Comparison of ENCODE assay signal across 18 cellular contexts in the genomic region with DNA sequence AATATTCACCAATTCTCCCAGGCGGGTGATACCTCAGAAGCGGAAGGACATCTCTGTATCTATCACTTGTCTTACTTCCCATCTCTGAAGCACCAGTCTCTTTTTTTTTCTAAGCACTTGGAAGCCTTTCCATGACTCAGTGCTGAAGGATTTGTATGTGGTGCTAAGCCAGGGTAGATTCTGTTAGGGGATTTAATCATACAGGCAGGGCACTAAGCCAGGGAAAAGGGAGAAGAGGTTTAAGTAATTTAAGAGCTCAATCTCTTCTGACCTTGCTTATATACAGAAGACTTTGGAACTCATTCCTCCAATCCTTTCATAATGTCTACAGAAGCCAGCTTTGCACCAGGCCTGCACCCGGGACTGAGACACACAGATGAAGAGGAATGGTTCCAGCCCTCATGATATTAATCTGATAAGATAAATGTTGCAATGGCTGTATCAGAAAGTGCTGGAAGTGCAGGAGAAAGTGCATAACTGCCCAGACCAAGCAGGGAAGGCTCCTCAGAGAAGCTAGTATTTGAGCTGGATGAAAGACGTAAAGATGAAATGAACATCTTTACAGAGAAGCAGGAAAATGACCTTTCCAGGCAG. TPM values are rescaled to one million over a fixed set of nuclear protein-coding genes. Genes with fewer than 3 reads are reported as not detected.
DNase-seq lines count a peak whose midpoint lies in the region; ATAC-seq, FAIRE-seq and TF ChIP-seq lines count a peak whose summit lies in the region.
"Had no signal": no experiment of that assay in that cellular context is flagged by ENCODE, and none has a peak within 500 bp of the region (broad histone marks: within the 10 kb centered on the region; RNA-seq: fewer than 3 reads in every experiment).

No MANE protein-coding gene starts in this region.

- H3K4me3 ChIP-seq in RWPE2 (ENCODE audit: severe bottlenecking): no peak overlapping the region
- no peak overlapping the region for H3K4me3 ChIP-seq in fibroblast of pulmonary artery (replicated peaks; ENCODE audit: low read depth, low read length)
- H3K4me3 ChIP-seq in sigmoid colon: no peak overlapping the region
- H3K4me3 ChIP-seq in HepG2 (replicated peaks in 1 of 3; ENCODE audit: insufficient read depth in 1 of 3, low read depth in 2 of 3, low read length in 3 of 3): no peak overlapping the region
- H3K4me3 ChIP-seq in BE2C (ENCODE audit: low read depth, low read length): no peak overlapping the region
- H3K4me3 ChIP-seq: coronary artery had no signal

- in situ Hi-C loops in HepG2 (cut with HindIII; ENCODE audit: extremely low pct_ligation_motif_present, low pct_unique_long_range_greater_than_20kb): no loop called here

- no peak overlapping the region for H2AFZ ChIP-seq in HepG2 (ENCODE audit: low read length)

- CTCF ChIA-PET in HepG2 (lab: Yijun Ruan, JAX; ENCODE audit: low intra/inter-chr PET ratio, low total read pairs): no interaction called here
- CTCF ChIA-PET in activated naive CD4-positive, alpha-beta T cell treated with anti-CD3 and anti-CD28 coated beads, Interleukin-2, amount 10 ng/mL, durations not matched to agents 7 days and 5 days (lab: Charles Lee): no interaction called here

- DNase-seq in ELR (ENCODE audit: low read depth): peak; percentile 78
- no peak for DNase-seq in RWPE2 (ENCODE audit: low spot score)
- peak; percentile 87 for DNase-seq in fibroblast of pulmonary artery (ENCODE audit: low read depth)
- DNase-seq in sigmoid colon: no peak
- no peak for DNase-seq in HepG2 (ENCODE audit: low spot score)
- no peak for DNase-seq in BE2C
- DNase-seq in activated naive CD4-positive, alpha-beta T cell treated with anti-CD3 and anti-CD28 coated beads, Interleukin-2, amount 10 ng/mL, durations not matched to agents 7 days and 5 days: no peak
- DNase-seq: activated CD4-positive, alpha-beta memory T cell treated with anti-CD3 and anti-CD28 coated beads, Interleukin-2, amount 10 ng/mL, durations not matched to agents 7 days and 5 days; Calu3; KBM-7; OCI-M1; stimulated activated CD4-positive, alpha-beta T cell treated with anti-CD3 and anti-CD28 coated beads, Interleukin-4, amount 100 ng/mL, for 24 hours had no signal

- H3K4me2 ChIP-seq in HepG2 (ENCODE audit: low read depth, low read length): no peak overlapping the region

- TF ChIP-seq POLR2A in sigmoid colon (IDR thresholded peaks at IDR 0.05) (no peak), HepG2 (IDR thresholded peaks at IDR 0.05; ENCODE audit: insufficient read depth in 1 of 2, low read depth in 2 of 2, low read length in 2 of 2) (no peak)

- POLR2A ChIA-PET in HepG2 (lab: Yijun Ruan, JAX): no interaction called here

- H3K27ac Mint-ChIP-seq in activated naive CD4-positive, alpha-beta T cell treated with anti-CD3 and anti-CD28 coated beads, Interleukin-2, amount 10 ng/mL, durations not matched to agents 7 days and 5 days: no peak overlapping the region
- H3K27ac Mint-ChIP-seq: activated CD4-positive, alpha-beta memory T cell treated with anti-CD3 and anti-CD28 coated beads, Interleukin-2, amount 10 ng/mL, durations not matched to agents 7 days and 5 days; progenitor cell of endocrine pancreas; stimulated activated naive CD8-positive, alpha-beta T cell treated with anti-CD3 and anti-CD28 coated beads, Interleukin-15, Interleukin-2, amounts not matched to agents 100 ng/mL and 50 ng/mL, for 24 hours had no signal

- H3K27me3 ChIP-seq in RWPE2 (ENCODE audit: insufficient read depth, poor library complexity, severe bottlenecking): peaks cover 1% of the 10 kb centered on the region
- no peaks in the 10 kb centered on the region for H3K27me3 ChIP-seq in sigmoid colon
- peaks cover 0 to 9% of the 10 kb centered on the region in 2 experiments; a peak in 2 of 5 replicates for H3K27me3 ChIP-seq in HepG2 (ENCODE audit: control insufficient read depth in 1 of 2, insufficient read depth in 2 of 2, low read length in 2 of 2)
- no peaks in the 10 kb centered on the region for H3K27me3 ChIP-seq in BE2C

- H3K9me3 ChIP-seq in RWPE2 (ENCODE audit: severe bottlenecking) (peaks cover 3% of the 10 kb centered on the region), sigmoid colon (no peaks in the 10 kb centered on the region), HepG2 (ENCODE audit: low read length) (no peaks in the 10 kb centered on the region), BE2C (no peaks in the 10 kb centered on the region)

- H3K4me3 Mint-ChIP-seq in activated naive CD4-positive, alpha-beta T cell treated with anti-CD3 and anti-CD28 coated beads, Interleukin-2, amount 10 ng/mL, durations not matched to agents 7 days and 5 days: no peak overlapping the region
- H3K4me3 Mint-ChIP-seq: activated CD4-positive, alpha-beta memory T cell treated with anti-CD3 and anti-CD28 coated beads, Interleukin-2, amount 10 ng/mL, durations not matched to agents 7 days and 5 days; stimulated activated naive CD8-positive, alpha-beta T cell treated with anti-CD3 and anti-CD28 coated beads, Interleukin-15, Interleukin-2, amounts not matched to agents 100 ng/mL and 50 ng/mL, for 24 hours had no signal

- peaks cover 8% of the 10 kb centered on the region for H3K27me3 Mint-ChIP-seq in activated naive CD4-positive, alpha-beta T cell treated with anti-CD3 and anti-CD28 coated beads, Interleukin-2, amount 10 ng/mL, durations not matched to agents 7 days and 5 days

- TF ChIP-seq RAD21 in HepG2 (CRISPR knock-in tag; IDR thresholded peaks at IDR 0.05): no peak

- no peaks in the 10 kb centered on the region for H3K9me3 Mint-ChIP-seq in activated naive CD4-positive, alpha-beta T cell treated with anti-CD3 and anti-CD28 coated beads, Interleukin-2, amount 10 ng/mL, durations not matched to agents 7 days and 5 days
- H3K9me3 Mint-ChIP-seq: stimulated activated naive CD8-positive, alpha-beta T cell treated with anti-CD3 and anti-CD28 coated beads, Interleukin-15, Interleukin-2, amounts not matched to agents 100 ng/mL and 50 ng/mL, for 24 hours had no signal

- H4K20me1 ChIP-seq in HepG2 (ENCODE audit: insufficient read depth, low read length): no peaks in the 10 kb centered on the region

- 79 to 81% methylated on average over 4 of the region's 4 CpGs for WGBS in sigmoid colon, 2 donors
- WGBS in HepG2 (ENCODE audit: low lambda C conversion rate): 16% methylated on average over 4 of the region's 4 CpGs

- no peak for FAIRE-seq in HepG2 (lab: Jason Lieb, UNC)

- no peaks in the 10 kb centered on the region for H3K4me1 ChIP-seq in RWPE2 (ENCODE audit: insufficient read depth, poor library complexity, severe bottlenecking)
- peaks cover 0 to 26% (median 17%) of the 10 kb centered on the region in 4 donors for H3K4me1 ChIP-seq in sigmoid colon
- no peaks in the 10 kb centered on the region for H3K4me1 ChIP-seq in HepG2 (ENCODE audit: insufficient read depth, low read length)
- H3K4me1 ChIP-seq in BE2C: peaks cover 18% of the 10 kb centered on the region

- no peak overlapping the region for H3K9ac ChIP-seq in HepG2 (ENCODE audit: insufficient read depth, low read depth, low read length)

- no TSS peak for BruUV-seq in HepG2 (replicated peaks; lab: Mats Ljungman, UMichigan)

- no peak overlapping the region for H3K27ac ChIP-seq in RWPE2 (ENCODE audit: poor library complexity, severe bottlenecking)
- peak overlapping the region in 3 of 4 donors; percentile 31 to 76 (median 59) for H3K27ac ChIP-seq in sigmoid colon
- no peak overlapping the region for H3K27ac ChIP-seq in HepG2 (ENCODE audit: extremely low read length, insufficient read depth, low read length)
- H3K27ac ChIP-seq: coronary artery had no signal

- H3K36me3 Mint-ChIP-seq in activated naive CD4-positive, alpha-beta T cell treated with anti-CD3 and anti-CD28 coated beads, Interleukin-2, amount 10 ng/mL, durations not matched to agents 7 days and 5 days: no peaks in the 10 kb centered on the region

- H3K79me2 ChIP-seq in HepG2 (ENCODE audit: insufficient read depth, low read length): no peaks in the 10 kb centered on the region

- no peaks in the 10 kb centered on the region for H3K36me3 ChIP-seq in RWPE2 (ENCODE audit: low read depth)
- no peaks in the 10 kb centered on the region for H3K36me3 ChIP-seq in sigmoid colon
- H3K36me3 ChIP-seq in HepG2 (replicated peaks in 1 of 2; ENCODE audit: control insufficient read depth in 1 of 2, insufficient read depth in 2 of 2, low read length in 2 of 2): no peaks in the 10 kb centered on the region
- H3K36me3 ChIP-seq in BE2C: peaks cover 69% of the 10 kb centered on the region

- ATAC-seq in RWPE2 (ENCODE audit: low read depth) (peak; percentile 60; the same call in 1 of the 3 replicates), HepG2 (no peak), HG03175 (IDR thresholded peaks at IDR 0.05; ENCODE audit: unreplicated experiment) (no peak)

- intact Hi-C loops in sigmoid colon (cut with DNase I) (no loop called here), HepG2 (cut with micrococcal nuclease; ENCODE audit: unreplicated experiment) (no loop called here)

- TF ChIP-seq EP300 in sigmoid colon (IDR thresholded peaks at IDR 0.05) (no peak), HepG2 (IDR thresholded peaks at IDR 0.05; ENCODE audit: low read depth in 2 of 2, low read length in 2 of 2) (no peak), HepG2 (CRISPR knock-in tag; IDR thresholded peaks at IDR 0.05; ENCODE audit: borderline replicate concordance) (no peak)

- no peaks in the 10 kb centered on the region for H3K4me1 Mint-ChIP-seq in activated naive CD4-positive, alpha-beta T cell treated with anti-CD3 and anti-CD28 coated beads, Interleukin-2, amount 10 ng/mL, durations not matched to agents 7 days and 5 days
- H3K4me1 Mint-ChIP-seq: activated CD4-positive, alpha-beta memory T cell treated with anti-CD3 and anti-CD28 coated beads, Interleukin-2, amount 10 ng/mL, durations not matched to agents 7 days and 5 days had no signal

- TF ChIP-seq CTCF in RWPE2 (IDR thresholded peaks at IDR 0.05; ENCODE audit: poor library complexity, severe bottlenecking) (no peak), fibroblast of pulmonary artery (IDR thresholded peaks at IDR 0.05; ENCODE audit: low read length, missing control alignments) (no peak), sigmoid colon (IDR thresholded peaks at IDR 0.05) (no peak), HepG2 (CRISPR knock-in tag; IDR thresholded peaks at IDR 0.05) (no peak), BE2C (IDR thresholded peaks at IDR 0.05; ENCODE audit: low read depth, low read length) (no peak)

RNA-seq across cellular contexts. Expression of a gene that starts 11.0 kb away (rescaled TPM):
- 1 to 10 TPM in 3 of 4 donors, under 1 TPM in 1; 0.36 to 2.4 (median 1.4) TPM for total RNA-seq in sigmoid colon
- 1 to 10 TPM in 1 of 3 donors, under 1 TPM in 1, not detected in 1; 0.60 to 1.1 TPM for polyA plus RNA-seq in sigmoid colon
- total RNA-seq in HepG2 (2016; rRNA removed; fragmentation: Illumina TruSeq; extraction: Trizol): not detected in 2 replicates
- not detected in 2 replicates for total RNA-seq in HepG2 (2016; cell fraction: cytosol; rRNA removed; fragmentation: Illumina TruSeq; extraction: Trizol; ENCODE audit: low read depth)
- not detected in 2 replicates for total RNA-seq in HepG2 (2016; cell fraction: insoluble cytoplasmic fraction; rRNA removed; fragmentation: Illumina TruSeq; extraction: Trizol)
- total RNA-seq in HepG2 (2016; cell fraction: membrane; rRNA removed; fragmentation: Illumina TruSeq; extraction: Trizol): not detected in 2 replicates
- not detected in 2 replicates for total RNA-seq in HepG2 (2016; cell fraction: nucleus; rRNA removed; fragmentation: Illumina TruSeq; extraction: Trizol)
- not detected in 2 replicates for polyA plus RNA-seq in HepG2 (2011; rRNA removed)
- polyA plus RNA-seq in HepG2 (2011; cell fraction: cytosol; rRNA removed): not detected in 2 replicates
- not detected in 2 replicates for polyA plus RNA-seq in HepG2 (2011; cell fraction: nucleus; rRNA removed)
- not detected in 2 replicates for polyA plus RNA-seq in HepG2 (2012)
- polyA plus RNA-seq in HepG2 (2016; cell fraction: cytosol; fragmentation: Illumina TruSeq; extraction: Trizol; ENCODE audit: low read depth): not detected in 2 replicates
- not detected in 2 replicates for polyA plus RNA-seq in HepG2 (2016; cell fraction: insoluble cytoplasmic fraction; fragmentation: Illumina TruSeq; extraction: Trizol; ENCODE audit: low read depth)
- not detected in 2 replicates for polyA plus RNA-seq in HepG2 (2016; cell fraction: membrane; fragmentation: Illumina TruSeq; extraction: Trizol; ENCODE audit: low read depth)
- polyA plus RNA-seq in HepG2 (2016; cell fraction: nucleus; fragmentation: Illumina TruSeq; extraction: Trizol; ENCODE audit: insufficient read depth, low read depth): not detected in 2 replicates
- not detected in 2 replicates for polyA minus RNA-seq in HepG2 (2011; rRNA and poly(A)+ RNA removed; ENCODE audit: low replicate concordance)
- polyA minus RNA-seq in HepG2 (2011; cell fraction: cytosol; rRNA and poly(A)+ RNA removed): not detected in 2 replicates
- not detected in 2 replicates for polyA minus RNA-seq in HepG2 (2011; cell fraction: nucleus; rRNA and poly(A)+ RNA removed)
- 46.9 TPM for polyA plus RNA-seq in BE2C (2012; ENCODE audit: insufficient read depth, insufficient read length, low read depth)
- total RNA-seq: activated CD4-positive, alpha-beta memory T cell treated with anti-CD3 and anti-CD28 coated beads, Interleukin-2, amount 10 ng/mL, durations not matched to agents 7 days and 5 days; Calu3; lower leg skin; T-helper 2 cell treated with Interferon-gamma antibody and Interleukin-4, amounts not matched to agents 100 ng/mL and 5 ng/mL, for 36 hours had no signal

Comparison
In these comparisons a context has a peak if more than half of its experiments do, and no peak if none do; other contexts are left out.
1. DNase-seq: peak in ELR (single experiment) and fibroblast of pulmonary artery (single experiment); none in RWPE2 (single experiment), sigmoid colon (single experiment), HepG2 (single experiment), BE2C (single experiment) and activated naive CD4-positive, alpha-beta T cell treated with anti-CD3 and anti-CD28 coated beads, Interleukin-2, amount 10 ng/mL, durations not matched to agents 7 days and 5 days (single experiment).
2. H3K27ac ChIP-seq: peak in sigmoid colon (3 of 4); none in RWPE2 (single experiment) and HepG2 (single experiment).